ENCODE assay signal across 18 cellular contexts in genomic region chr2:60948161-60948560, GRCh38.
A peak's percentile ranks its signal among the peaks of the same experiment; 100 is the strongest.
DNase-seq lines count a peak whose midpoint lies in the region; ATAC-seq and TF ChIP-seq lines count a peak whose summit lies in the region.
"Had no signal": no experiment of that assay in that cellular context is flagged by ENCODE, and none has a peak within 500 bp of the region (broad histone marks: within the 10 kb centered on the region; RNA-seq: fewer than 3 reads in every experiment).

No MANE protein-coding gene starts in this region.

- H3K36me3 ChIP-seq in breast epithelium (no peaks in the 10 kb centered on the region), vagina (no peaks in the 10 kb centered on the region)

- intact Hi-C loops in MCF 10A (cut with micrococcal nuclease) (no loop called here), breast epithelium (cut with DNase I; ENCODE audit: low total_unique reads) (no loop called here), natural killer cell (cut with micrococcal nuclease) (no loop called here), vagina (cut with DNase I) (no loop called here)

- H3K4me3 ChIP-seq in breast epithelium (no peak overlapping the region), vagina (no peak overlapping the region)
- H3K4me3 ChIP-seq: K562 had no signal

- H3K27ac Mint-ChIP-seq in MCF 10A (ENCODE audit: low read depth, unreplicated experiment) (peak overlapping the region; percentile 89), natural killer cell (peak overlapping the region; percentile 75 to 88)
- H3K27ac Mint-ChIP-seq: CD14-positive monocyte had no signal

- H3K4me1 Mint-ChIP-seq in MCF 10A (ENCODE audit: insufficient read depth, unreplicated experiment) (peaks cover 35% of the 10 kb centered on the region), natural killer cell (peaks cover 28 to 43% of the 10 kb centered on the region in 2 donors)
- H3K4me1 Mint-ChIP-seq: CD14-positive monocyte had no signal

- TF ChIP-seq CTCF in MCF 10A (IDR thresholded peaks at IDR 0.05; ENCODE audit: unreplicated experiment) (no peak), breast epithelium (IDR thresholded peaks at IDR 0.05) (no peak), natural killer cell (IDR thresholded peaks at IDR 0.05) (no peak), vagina (IDR thresholded peaks at IDR 0.05) (no peak)

- DNase-seq in MCF 10A (ENCODE audit: unreplicated experiment): no peak
- DNase-seq in breast epithelium (ENCODE audit: low spot score in 2 of 2): no peak
- no peak for DNase-seq in epithelial cell of prostate (ENCODE audit: low read depth, low spot score)
- DNase-seq in natural killer cell: no peak
- DNase-seq in vagina (ENCODE audit: extremely low spot score in 2 of 2): no peak
- DNase-seq in globus pallidus (ENCODE audit: low spot score): no peak
- DNase-seq: 8988T, Caco-2, GF-D8, GOT3, MV-4-11, NCI-H1694 treated with DMSO at 0.1 percent for 48 hours, NCI-H82, SIG-M5 had no signal

- POLR2A ChIA-PET in MCF 10A (lab: Yijun Ruan, JAX): interaction anchor here (0.8 to 6.4 kb wide), 7 partner anchors 11 to 68 kb away, joined by 3 to 118 read pairs (median 31); partner anchors contain the start of genes PEX13, PUS10 and REL

- no peak overlapping the region for H3K4me3 Mint-ChIP-seq in MCF 10A (ENCODE audit: unreplicated experiment)
- H3K4me3 Mint-ChIP-seq in natural killer cell: peak overlapping the region; percentile 62
- H3K4me3 Mint-ChIP-seq: CD14-positive monocyte had no signal

- H3K4me1 ChIP-seq in breast epithelium (no peaks in the 10 kb centered on the region), vagina (peaks cover 4% of the 10 kb centered on the region)
- H3K4me1 ChIP-seq: Caco-2 had no signal

- no peaks in the 10 kb centered on the region for H3K9me3 ChIP-seq in breast epithelium
- H3K9me3 ChIP-seq in vagina: no peaks in the 10 kb centered on the region
- H3K9me3 ChIP-seq: Caco-2 had no signal

- no peaks in the 10 kb centered on the region for H3K9me3 Mint-ChIP-seq in MCF 10A (ENCODE audit: unreplicated experiment)
- H3K9me3 Mint-ChIP-seq in natural killer cell: no peaks in the 10 kb centered on the region

- ATAC-seq in natural killer cell: no peak
- ATAC-seq in HG02852 (IDR thresholded peaks at IDR 0.05; ENCODE audit: unreplicated experiment): no peak
- no peak for ATAC-seq in HG03196 (IDR thresholded peaks at IDR 0.05; ENCODE audit: unreplicated experiment)
- ATAC-seq: K562 had no signal

- CTCF ChIA-PET in MCF 10A (lab: Yijun Ruan, JAX): no interaction called here

- BruUV-seq in MCF 10A (replicated peaks; lab: Mats Ljungman, UMichigan): no TSS peak

- H3K36me3 Mint-ChIP-seq in MCF 10A (ENCODE audit: insufficient read depth, unreplicated experiment) (peaks cover 3% of the 10 kb centered on the region), natural killer cell (peaks cover under 1% of the 10 kb centered on the region)

- H3K27me3 Mint-ChIP-seq in MCF 10A (ENCODE audit: insufficient read depth, unreplicated experiment) (no peaks in the 10 kb centered on the region), natural killer cell (ENCODE audit: low read depth in 2 of 2) (no peaks in the 10 kb centered on the region)

- no peaks in the 10 kb centered on the region for H3K27me3 ChIP-seq in breast epithelium
- H3K27me3 ChIP-seq in vagina: no peaks in the 10 kb centered on the region

- TF ChIP-seq POLR2A in breast epithelium (IDR thresholded peaks at IDR 0.05) (no peak), vagina (IDR thresholded peaks at IDR 0.05) (no peak)

- no peak overlapping the region for H3K27ac ChIP-seq in breast epithelium
- peak overlapping the region; percentile 87 for H3K27ac ChIP-seq in epithelial cell of prostate
- H3K27ac ChIP-seq in vagina: peak overlapping the region; percentile 42

Comparison
In these comparisons a context has a peak if more than half of its experiments do, and no peak if none do; other contexts are left out.
1. H3K27ac ChIP-seq: peak in epithelial cell of prostate (single experiment) and vagina (single experiment); none in breast epithelium (0 of 2).